15 cellular contexts compared by ENCODE assay signal in genomic region chr1:171296897-171297296, GRCh38. TPM values are rescaled to one million over a fixed set of nuclear protein-coding genes. Genes with fewer than 3 reads are reported as not detected.
DNase-seq lines count a peak whose midpoint lies in the region; ATAC-seq and TF ChIP-seq lines count a peak whose summit lies in the region.
"Had no signal": no experiment of that assay in that cellular context is flagged by ENCODE, and none has a peak within 500 bp of the region (broad histone marks: within the 10 kb centered on the region; RNA-seq: fewer than 3 reads in every experiment).

No MANE protein-coding gene starts in this region.

- no peak for TF ChIP-seq CTCF in WTC11 (IDR thresholded peaks at IDR 0.05)

- DNase-seq in EL (peak; percentile 7), MV-4-11 (lab: John Stamatoyannopoulos, UW) (peak; percentile 12), WTC11 (ENCODE audit: low spot score) (no peak), head of caudate nucleus (no peak), CD1c-positive myeloid dendritic cell (ENCODE audit: extremely low spot score) (no peak)
- DNase-seq in stimulated activated naive B cell treated with anti-CD40 and anti-IgM and Interleukin-4, amounts not matched to agents 10 μg/mL and 1 μg/mL and 100 μg/mL, for 72 hours = no peak
- DNase-seq: ACHN; Calu3; CD4-positive, alpha-beta T cell; DMS 273 treated with DMSO at 0.1 percent for 48 hours; GDM1 had no signal

- intact Hi-C loops in head of caudate nucleus (cut with DNase I) = no loop called here

- no peaks in the 10 kb centered on the region for H3K27me3 Mint-ChIP-seq in WTC11 (ENCODE audit: low read depth)
- peaks cover 18 to 23% of the 10 kb centered on the region in 2 donors for H3K27me3 Mint-ChIP-seq in stimulated activated naive B cell treated with anti-CD40 and anti-IgM and Interleukin-4, amounts not matched to agents 10 μg/mL and 1 μg/mL and 100 μg/mL, for 72 hours

- CTCF ChIA-PET in WTC11 (lab: Charles Lee) = interaction anchor here (1.0 to 5.4 kb wide), 3 partner anchors 17 to 70 kb away, joined by 3 to 43 read pairs (median 10); partner anchors contain the start of gene FMO4

- peaks cover 71% of the 10 kb centered on the region for H3K4me1 Mint-ChIP-seq in WTC11
- H3K4me1 Mint-ChIP-seq in stimulated activated naive B cell treated with anti-CD40 and anti-IgM and Interleukin-4, amounts not matched to agents 10 μg/mL and 1 μg/mL and 100 μg/mL, for 72 hours = peaks cover 6 to 9% of the 10 kb centered on the region in 2 donors

- H3K4me3 Mint-ChIP-seq in WTC11 = peak overlapping the region; percentile 26; the same call in 1 of the 2 replicates
- H3K4me3 Mint-ChIP-seq in stimulated activated naive B cell treated with anti-CD40 and anti-IgM and Interleukin-4, amounts not matched to agents 10 μg/mL and 1 μg/mL and 100 μg/mL, for 72 hours = no peak overlapping the region
- H3K4me3 Mint-ChIP-seq: CD4-positive, alpha-beta T cell had no signal

- peaks cover 15% of the 10 kb centered on the region for H3K36me3 Mint-ChIP-seq in WTC11
- peaks cover 11 to 23% of the 10 kb centered on the region in 2 donors for H3K36me3 Mint-ChIP-seq in stimulated activated naive B cell treated with anti-CD40 and anti-IgM and Interleukin-4, amounts not matched to agents 10 μg/mL and 1 μg/mL and 100 μg/mL, for 72 hours

- no peak for ATAC-seq in WTC11
- ATAC-seq in stimulated activated naive B cell treated with anti-CD40 and anti-IgM and Interleukin-4, amounts not matched to agents 10 μg/mL and 1 μg/mL and 100 μg/mL, for 72 hours (replicated peaks) = peak; percentile 57 to 76
- no peak for ATAC-seq in GM18517 (IDR thresholded peaks at IDR 0.05; ENCODE audit: unreplicated experiment)
- ATAC-seq: HepG2 had no signal

- peak overlapping the region; percentile 97 for H3K27ac Mint-ChIP-seq in WTC11
- no peak overlapping the region for H3K27ac Mint-ChIP-seq in stimulated activated naive B cell treated with anti-CD40 and anti-IgM and Interleukin-4, amounts not matched to agents 10 μg/mL and 1 μg/mL and 100 μg/mL, for 72 hours
- H3K27ac Mint-ChIP-seq: CD4-positive, alpha-beta T cell had no signal

- peaks cover 9% of the 10 kb centered on the region for H3K9me3 Mint-ChIP-seq in WTC11
- peaks cover 19 to 20% of the 10 kb centered on the region in 2 donors for H3K9me3 Mint-ChIP-seq in stimulated activated naive B cell treated with anti-CD40 and anti-IgM and Interleukin-4, amounts not matched to agents 10 μg/mL and 1 μg/mL and 100 μg/mL, for 72 hours

- POLR2A ChIA-PET in WTC11 (lab: Charles Lee) = no interaction called here

TF ChIP-seq in WTC11, 78 proteins besides CTCF, POLR2A, EP300 and RAD21 (continues in another document):
- no peak for TF ChIP-seq ELF4 (CRISPR knock-in tag; IDR thresholded peaks at IDR 0.05; ENCODE audit: low read depth)
- no peak for TF ChIP-seq ZNF232 (CRISPR knock-in tag; IDR thresholded peaks at IDR 0.05)
- TF ChIP-seq ZNF532 (CRISPR knock-in tag; IDR thresholded peaks at IDR 0.05; ENCODE audit: borderline replicate concordance) = no peak
- no peak for TF ChIP-seq ZNF425 (CRISPR knock-in tag; conservative IDR thresholded peaks at IDR 0.05)
- TF ChIP-seq USF1 (CRISPR knock-in tag; IDR thresholded peaks at IDR 0.05) = no peak
- TF ChIP-seq AR (CRISPR knock-in tag; IDR thresholded peaks at IDR 0.05) = no peak
- no peak for TF ChIP-seq FOXP1 (CRISPR knock-in tag; IDR thresholded peaks at IDR 0.05; ENCODE audit: borderline replicate concordance)
- TF ChIP-seq MLX (CRISPR knock-in tag; IDR thresholded peaks at IDR 0.05) = no peak
- TF ChIP-seq NFYB (CRISPR knock-in tag; conservative IDR thresholded peaks at IDR 0.05; ENCODE audit: low read depth) = no peak

RNA-seq across cellular contexts. Expression of gene FMO4, which starts 17.1 kb away (rescaled TPM):
- total RNA-seq in WTC11 (2021) = 1.8 to 3.8 TPM (median 3.6 TPM) in 3 replicates

RNA-seq across cellular contexts. Expression of gene FMO1, which starts 48.6 kb away (rescaled TPM):
- total RNA-seq in WTC11 (2021) = 0.30 TPM in 1 of 3 replicates, not detected in the others
- total RNA-seq: A172; Calu3; CD4-positive, alpha-beta T cell; Daoy; HepG2 had no signal

Comparison
In these comparisons a context has a peak if more than half of its experiments do, and no peak if none do; other contexts are left out.
1. DNase-seq: peak in EL (single experiment) and MV-4-11 (single experiment); none in WTC11 (single experiment), stimulated activated naive B cell treated with anti-CD40 and anti-IgM and Interleukin-4, amounts not matched to agents 10 μg/mL and 1 μg/mL and 100 μg/mL, for 72 hours (single experiment), head of caudate nucleus (0 of 42) and CD1c-positive myeloid dendritic cell (single experiment).
2. ATAC-seq: peak in stimulated activated naive B cell treated with anti-CD40 and anti-IgM and Interleukin-4, amounts not matched to agents 10 μg/mL and 1 μg/mL and 100 μg/mL, for 72 hours (2 of 2); none in WTC11 (single experiment) and GM18517 (single experiment).